ENCODE assay signal across 2 cellular contexts in genomic region chr1:16774773-16775172, GRCh38. TPM values are rescaled to one million over a fixed set of nuclear protein-coding genes. Genes with fewer than 3 reads are reported as not detected.
"Had no signal": no experiment of that assay in that cellular context is flagged by ENCODE, and none has a peak within 500 bp of the region (broad histone marks: within the 10 kb centered on the region; RNA-seq: fewer than 3 reads in every experiment).

No MANE protein-coding gene starts in this region.

RNA-seq across cellular contexts. Expression of gene RNU1-4, which starts 34.5 kb away (rescaled TPM):
- total RNA-seq: M059J had no signal
- polyA plus RNA-seq: IMR-90 had no signal
